ENCODE assay signal across 8 cellular contexts in genomic region chr7:55570939-55571338, GRCh38. TPM values are rescaled to one million over a fixed set of nuclear protein-coding genes. Genes with fewer than 3 reads are reported as not detected.
DNase-seq lines count a peak whose midpoint lies in the region; ATAC-seq, FAIRE-seq and TF ChIP-seq lines count a peak whose summit lies in the region.

No MANE protein-coding gene starts in this region.

- peak overlapping the region; percentile 99 for H3K4me2 ChIP-seq in Karpas-422 (ENCODE audit: low read depth, low read length, poor library complexity, severe bottlenecking)

- H3K4me3 Mint-ChIP-seq in CD4-positive, alpha-beta T cell, result peak overlapping the region; percentile 96
- peak overlapping the region; percentile 91 for H3K4me3 Mint-ChIP-seq in mesothelial cell of epicardium

- peaks cover 35% of the 10 kb centered on the region for H4K20me1 ChIP-seq in Karpas-422 (ENCODE audit: insufficient read depth, low read depth, low read length)

- H3K4me3 ChIP-seq in Karpas-422 (ENCODE audit: low read length) (peak overlapping the region; percentile 95), bronchial epithelial cell (ENCODE audit: low read depth, low read length) (peak overlapping the region; percentile 81)

- H3K27ac ChIP-seq in CD4-positive, alpha-beta T cell (ENCODE audit: low read depth, low read length), result peak overlapping the region; percentile 89
- H3K27ac ChIP-seq in Karpas-422 (ENCODE audit: low read length), result no peak overlapping the region

- TF ChIP-seq CTCF in CD4-positive, alpha-beta T cell (IDR thresholded peaks at IDR 0.05), result no peak
- TF ChIP-seq CTCF in bronchial epithelial cell (IDR thresholded peaks at IDR 0.05; ENCODE audit: insufficient read depth, low read length, severe bottlenecking), result no peak
- no peak for TF ChIP-seq CTCF in mesothelial cell of epicardium (IDR thresholded peaks at IDR 0.05; ENCODE audit: unreplicated experiment)

- no peaks in the 10 kb centered on the region for H3K9me3 Mint-ChIP-seq in CD4-positive, alpha-beta T cell
- no peaks in the 10 kb centered on the region for H3K9me3 Mint-ChIP-seq in mesothelial cell of epicardium

- peaks cover 80% of the 10 kb centered on the region for H3K4me1 Mint-ChIP-seq in CD4-positive, alpha-beta T cell (ENCODE audit: low read depth)
- peaks cover 44% of the 10 kb centered on the region for H3K4me1 Mint-ChIP-seq in mesothelial cell of epicardium

- H3K36me3 Mint-ChIP-seq in CD4-positive, alpha-beta T cell (ENCODE audit: low read depth), result peaks cover 19% of the 10 kb centered on the region
- no peaks in the 10 kb centered on the region for H3K36me3 Mint-ChIP-seq in mesothelial cell of epicardium

- no peaks in the 10 kb centered on the region for H3K79me2 ChIP-seq in Karpas-422 (ENCODE audit: low read length)

- H3K27me3 Mint-ChIP-seq in CD4-positive, alpha-beta T cell, result no peaks in the 10 kb centered on the region
- H3K27me3 Mint-ChIP-seq in mesothelial cell of epicardium (ENCODE audit: low read depth), result no peaks in the 10 kb centered on the region

- DNase-seq in CD4-positive, alpha-beta T cell, result no peak
- no peak for DNase-seq in Karpas-422
- peak; percentile 88 for DNase-seq in bronchial epithelial cell (ENCODE audit: low read depth)
- DNase-seq in mesothelial cell of epicardium (ENCODE audit: low spot score in 2 of 2, unreplicated experiment in 2 of 2), result peak in 1 of 2 experiments; percentile 1
- no peak for DNase-seq in globus pallidus (ENCODE audit: low spot score)
- DNase-seq in NCI-H2029 (lab: John Stamatoyannopoulos, UW), result no peak

- CTCF ChIA-PET in CD4-positive, alpha-beta T cell (lab: Charles Lee), result interaction anchor here (1.1 to 1.2 kb wide), 2 partner anchors 38 kb away, joined by 4 read pairs; no protein-coding TSS in a partner anchor

- peak overlapping the region; percentile 80; the same call in 1 of the 2 replicates for H3K9ac ChIP-seq in Karpas-422 (ENCODE audit: low read length)

- no peaks in the 10 kb centered on the region for H3K9me3 ChIP-seq in CD4-positive, alpha-beta T cell (ENCODE audit: control insufficient read depth, low read length)
- no peaks in the 10 kb centered on the region for H3K9me3 ChIP-seq in Karpas-422 (ENCODE audit: low read length)

- peak overlapping the region; percentile 81 for H3K27ac Mint-ChIP-seq in CD4-positive, alpha-beta T cell
- H3K27ac Mint-ChIP-seq in mesothelial cell of epicardium, result peak overlapping the region; percentile 92

- no peaks in the 10 kb centered on the region for H3K9me2 ChIP-seq in Karpas-422 (replicated peaks; ENCODE audit: insufficient read depth, low read length)

- no peaks in the 10 kb centered on the region for H3K27me3 ChIP-seq in CD4-positive, alpha-beta T cell (ENCODE audit: control insufficient read depth, insufficient read depth, low read length)
- H3K27me3 ChIP-seq in Karpas-422 (ENCODE audit: low read length) (peaks cover 11% of the 10 kb centered on the region), bronchial epithelial cell (ENCODE audit: control insufficient read depth, insufficient read depth, low read length) (no peaks in the 10 kb centered on the region)

- H3K36me3 ChIP-seq in Karpas-422 (ENCODE audit: insufficient read depth, low read length), result no peaks in the 10 kb centered on the region
- H3K36me3 ChIP-seq in bronchial epithelial cell (ENCODE audit: control insufficient read depth, insufficient read depth, low read length), result peaks cover 3% of the 10 kb centered on the region

- POLR2A ChIA-PET in CD4-positive, alpha-beta T cell (lab: Charles Lee), result interaction anchor here (1.7 kb wide), 1 partner anchor 38 kb away, joined by 5 read pairs; no protein-coding TSS in a partner anchor

- peaks cover 41% of the 10 kb centered on the region for H3K4me1 ChIP-seq in Karpas-422 (ENCODE audit: low read length)

- ATAC-seq in CD4-positive, alpha-beta T cell (ENCODE audit: poor library complexity), result no peak
- ATAC-seq in GM19035 (IDR thresholded peaks at IDR 0.05; ENCODE audit: unreplicated experiment), result no peak
- ATAC-seq in GM18517 (IDR thresholded peaks at IDR 0.05; ENCODE audit: unreplicated experiment), result no peak

- peak overlapping the region; percentile 99; the same call in 1 of the 2 replicates for H2AFZ ChIP-seq in Karpas-422 (ENCODE audit: low read length)

- no peak for FAIRE-seq in bronchial epithelial cell (lab: Jason Lieb, UNC)

- intact Hi-C loops in CD4-positive, alpha-beta T cell (cut with DNase I, micrococcal nuclease), result loop anchor here (2.0 to 10.0 kb wide), 7 partner anchors 14 to 814 kb away; partner anchors contain the start of genes LANCL2 (in 2 of the 2), NIPSNAP2 (in 1 of the 2) and SEC61G (in 1 of the 2)

RNA-seq across cellular contexts. Expression of gene VOPP1, which starts 1.4 kb away (rescaled TPM):
- total RNA-seq in CD4-positive, alpha-beta T cell, result 10 to 100 TPM; 49.6 to 53.1 TPM
- 14.7 and 21.6 TPM in 2 replicates for total RNA-seq in Karpas-422 (2014; rRNA removed; shearing (Covaris generic); ENCODE audit: low replicate concordance)
- 41.6 and 97.9 TPM in 2 replicates for total RNA-seq in bronchial epithelial cell
- total RNA-seq in mesothelial cell of epicardium, result 42.4 to 43.1 TPM (median 42.8 TPM) in 3 replicates
